In the genomic region with DNA sequence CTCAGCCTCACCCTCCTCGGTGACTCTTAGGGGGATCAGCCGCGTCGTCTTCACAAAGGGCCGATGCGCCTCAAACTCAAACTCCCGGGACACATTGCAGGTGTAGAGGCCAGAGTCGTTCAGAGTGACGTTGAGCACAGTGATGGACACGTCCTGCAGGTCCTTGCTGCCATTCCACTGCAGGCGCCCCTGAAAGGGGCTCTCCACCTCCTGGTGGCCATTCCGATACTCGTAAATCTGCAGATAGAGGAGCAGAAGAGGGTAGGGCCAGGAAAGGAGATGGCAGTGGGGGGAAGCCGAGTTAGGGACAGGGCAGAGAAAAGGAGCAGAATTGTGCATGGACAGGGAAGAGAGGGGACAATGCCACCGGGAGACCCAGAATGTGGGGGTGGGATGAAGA, we compare ENCODE assay signal across 27 cellular contexts. TPM values are rescaled to one million over a fixed set of nuclear protein-coding genes. Genes with fewer than 3 reads are reported as not detected.
"Had no signal": no experiment of that assay in that cellular context is flagged by ENCODE, and none has a peak within 500 bp of the region (broad histone marks: within the 10 kb centered on the region; RNA-seq: fewer than 3 reads in every experiment).

No MANE protein-coding gene starts in this region.

- H3K27ac ChIP-seq: colonic mucosa, esophagus squamous epithelium, heart right ventricle, left lung, psoas muscle, skin epidermis, thoracic aorta, tibial nerve, upper lobe of left lung had no signal

- H3K27ac Mint-ChIP-seq: dendritic cell treated with granulocyte-macrophage colony-stimulating factor and Interleukin-4, amounts not matched to agents 40 ng/mL and 50 ng/mL, for 4 days; nephron; stimulated activated naive B cell treated with anti-CD40 and anti-IgM and Interleukin-4, amounts not matched to agents 10 μg/mL and 1 μg/mL and 100 μg/mL, for 72 hours; stimulated activated naive CD8-positive, alpha-beta T cell treated with anti-CD3 and anti-CD28 coated beads, Interleukin-15, Interleukin-2, amounts not matched to agents 100 ng/mL and 50 ng/mL, for 24 hours had no signal

- H3K9me3 ChIP-seq: colonic mucosa, esophagus squamous epithelium, heart right ventricle, left lung, psoas muscle, thoracic aorta, tibial nerve, upper lobe of left lung had no signal

- H3K4me3 Mint-ChIP-seq: dendritic cell treated with granulocyte-macrophage colony-stimulating factor and Interleukin-4, amounts not matched to agents 40 ng/mL and 50 ng/mL, for 4 days; naive thymus-derived CD4-positive, alpha-beta T cell; nephron; stimulated activated naive B cell treated with anti-CD40 and anti-IgM and Interleukin-4, amounts not matched to agents 10 μg/mL and 1 μg/mL and 100 μg/mL, for 72 hours; stimulated activated naive CD8-positive, alpha-beta T cell treated with anti-CD3 and anti-CD28 coated beads, Interleukin-15, Interleukin-2, amounts not matched to agents 100 ng/mL and 50 ng/mL, for 24 hours had no signal

- H3K36me3 Mint-ChIP-seq: naive thymus-derived CD4-positive, alpha-beta T cell; stimulated activated naive B cell treated with anti-CD40 and anti-IgM and Interleukin-4, amounts not matched to agents 10 μg/mL and 1 μg/mL and 100 μg/mL, for 72 hours had no signal

- H3K9me3 Mint-ChIP-seq: dendritic cell treated with granulocyte-macrophage colony-stimulating factor and Interleukin-4, amounts not matched to agents 40 ng/mL and 50 ng/mL, for 4 days; nephron; stimulated activated naive B cell treated with anti-CD40 and anti-IgM and Interleukin-4, amounts not matched to agents 10 μg/mL and 1 μg/mL and 100 μg/mL, for 72 hours; stimulated activated naive CD8-positive, alpha-beta T cell treated with anti-CD3 and anti-CD28 coated beads, Interleukin-15, Interleukin-2, amounts not matched to agents 100 ng/mL and 50 ng/mL, for 24 hours had no signal

- ATAC-seq: heart right ventricle; left cardiac atrium; left lung; naive thymus-derived CD4-positive, alpha-beta T cell; psoas muscle; right cardiac atrium; stimulated activated naive B cell treated with anti-CD40 and anti-IgM and Interleukin-4, amounts not matched to agents 10 μg/mL and 1 μg/mL and 100 μg/mL, for 72 hours had no signal

- H3K4me1 Mint-ChIP-seq: nephron had no signal

- H3K36me3 ChIP-seq: colonic mucosa, esophagus squamous epithelium, heart right ventricle, left lung, thoracic aorta, tibial nerve, upper lobe of left lung had no signal

- H3K4me3 ChIP-seq: colonic mucosa, esophagus squamous epithelium, heart right ventricle, left lung, psoas muscle, skin epidermis, thoracic aorta, tibial nerve, upper lobe of left lung had no signal

- DNase-seq: colonic mucosa; effector CD8-positive, alpha-beta T cell; erythroblast; esophagus squamous epithelium; foreskin melanocyte; glutamatergic neuron; heart right ventricle; hippocampal formation; left cardiac atrium; left lung; mesenchymal stem cell; midbrain; naive thymus-derived CD4-positive, alpha-beta T cell; nucleus accumbens; psoas muscle; right cardiac atrium; stimulated activated CD4-positive, alpha-beta T cell treated with anti-CD3 and anti-CD28 coated beads, Interleukin-15, amount 100 ng/mL, for 24 hours; stimulated activated CD4-positive, alpha-beta T cell treated with anti-CD3 and anti-CD28 coated beads, Interleukin-2, amount 100 ng/mL, for 48 hours; stimulated activated naive B cell treated with anti-CD40 and anti-IgM and Interleukin-4, amounts not matched to agents 10 μg/mL and 1 μg/mL and 100 μg/mL, for 72 hours; upper lobe of left lung had no signal

- H3K4me1 ChIP-seq: colonic mucosa, esophagus squamous epithelium, left lung, tibial nerve, upper lobe of left lung had no signal

- H3K27me3 ChIP-seq: colonic mucosa, tibial nerve, upper lobe of left lung had no signal

RNA-seq across cellular contexts. Expression of a gene that starts 12.0 kb away (rescaled TPM):
- total RNA-seq: naive thymus-derived CD4-positive, alpha-beta T cell; osteocyte had no signal
- polyA plus RNA-seq: naive thymus-derived CD4-positive, alpha-beta T cell had no signal
